Comparison of ENCODE assay signal across 22 cellular contexts in the genomic region with DNA sequence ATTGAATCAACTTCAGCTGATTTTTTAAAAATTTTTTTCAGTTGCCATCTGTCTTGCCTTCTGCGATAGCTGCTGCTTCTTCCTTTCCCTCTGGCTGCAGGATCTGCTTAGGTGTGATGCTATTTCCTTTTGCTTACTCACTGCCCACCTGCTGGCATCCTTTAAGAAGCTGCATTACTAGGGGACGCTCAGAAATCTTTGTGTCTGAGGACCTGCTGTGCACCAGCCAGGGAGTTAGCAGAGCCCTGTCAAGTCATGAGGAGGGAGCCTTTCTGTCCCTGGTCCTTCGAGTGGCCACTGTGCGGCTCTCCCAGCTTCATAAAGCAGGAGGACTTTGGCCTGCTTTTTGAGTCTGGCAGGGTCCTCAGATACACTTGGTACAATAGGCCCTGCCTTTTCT.
"Had no signal": no experiment of that assay in that cellular context is flagged by ENCODE, and none has a peak within 500 bp of the region (broad histone marks: within the 10 kb centered on the region; RNA-seq: fewer than 3 reads in every experiment).

No MANE protein-coding gene starts in this region.

- H3K4me3 ChIP-seq: cardiac muscle cell, dorsolateral prefrontal cortex, gastroesophageal sphincter, lower lobe of right lung had no signal

- FAIRE-seq: TTC549 had no signal

- H3K27me3 ChIP-seq: cardiac muscle cell, gastroesophageal sphincter had no signal

- H3K27ac ChIP-seq: cardiac muscle cell, dorsolateral prefrontal cortex, gastroesophageal sphincter, lower lobe of right lung had no signal

- H3K9me3 Mint-ChIP-seq: activated CD4-positive, alpha-beta T cell treated with anti-CD3 and anti-CD28 coated beads, Interleukin-2, amount 10 ng/mL, durations not matched to agents 7 days and 5 days had no signal

- H3K4me3 Mint-ChIP-seq: activated CD4-positive, alpha-beta T cell treated with anti-CD3 and anti-CD28 coated beads, Interleukin-2, amount 10 ng/mL, durations not matched to agents 7 days and 5 days; activated T-cell treated with anti-CD3 and anti-CD28 coated beads, Interleukin-2, amount 50 U/mL, for 72 hours; immature natural killer cell; naive thymus-derived CD4-positive, alpha-beta T cell had no signal

- H3K36me3 ChIP-seq: cardiac muscle cell, gastroesophageal sphincter, lower lobe of right lung had no signal

- H3K27me3 Mint-ChIP-seq: activated CD4-positive, alpha-beta T cell treated with anti-CD3 and anti-CD28 coated beads, Interleukin-2, amount 10 ng/mL, durations not matched to agents 7 days and 5 days; naive thymus-derived CD4-positive, alpha-beta T cell had no signal

- H3K36me3 Mint-ChIP-seq: activated naive CD4-positive, alpha-beta T cell treated with anti-CD3 and anti-CD28 coated beads, Interleukin-2, amount 50 U/mL, for 72 hours; naive thymus-derived CD4-positive, alpha-beta T cell had no signal

- DNase-seq: activated CD4-positive, alpha-beta T cell treated with anti-CD3 and anti-CD28 coated beads, Interleukin-2, amount 10 ng/mL, durations not matched to agents 7 days and 5 days; activated CD4-positive, CD25-positive, alpha-beta regulatory T cell; activated CD8-positive, alpha-beta memory T cell treated with anti-CD3 and anti-CD28 coated beads, Interleukin-2, amount 50 U/mL, for 48 hours; activated gamma-delta T cell; activated T-cell treated with anti-CD3 and anti-CD28 coated beads, Interleukin-2, amount 50 U/mL, for 72 hours; dorsolateral prefrontal cortex; erythroblast; immature natural killer cell; left cardiac atrium; lower lobe of right lung; midbrain; naive thymus-derived CD4-positive, alpha-beta T cell; retina; stimulated activated CD4-positive, alpha-beta T cell treated with anti-CD3 and anti-CD28 coated beads, Interleukin-15, amount 100 ng/mL, for 24 hours; stimulated activated CD4-positive, alpha-beta T cell treated with anti-CD3 and anti-CD28 coated beads, Interleukin-4, amount 100 ng/mL, for 24 hours; stimulated activated naive CD8-positive, alpha-beta T cell treated with anti-CD3 and anti-CD28 coated beads, Interleukin-15, Interleukin-2, amounts not matched to agents 100 U/mL and 50 U/mL, for 24 hours; SW 1271; trophoblast cell had no signal

- H3K9me3 ChIP-seq: gastroesophageal sphincter, lower lobe of right lung had no signal

- H3K4me1 ChIP-seq: gastroesophageal sphincter, lower lobe of right lung had no signal

- H3K27ac Mint-ChIP-seq: activated CD4-positive, alpha-beta T cell treated with anti-CD3 and anti-CD28 coated beads, Interleukin-2, amount 10 ng/mL, durations not matched to agents 7 days and 5 days; activated naive CD4-positive, alpha-beta T cell treated with anti-CD3 and anti-CD28 coated beads, Interleukin-2, amount 50 U/mL, for 72 hours; activated T-cell treated with anti-CD3 and anti-CD28 coated beads, Interleukin-2, amount 50 U/mL, for 72 hours; immature natural killer cell; naive thymus-derived CD4-positive, alpha-beta T cell had no signal

- H3K4me1 Mint-ChIP-seq: activated CD4-positive, alpha-beta T cell treated with anti-CD3 and anti-CD28 coated beads, Interleukin-2, amount 10 ng/mL, durations not matched to agents 7 days and 5 days; immature natural killer cell; naive thymus-derived CD4-positive, alpha-beta T cell had no signal
